8 cellular contexts compared by ENCODE assay signal in the genomic region with DNA sequence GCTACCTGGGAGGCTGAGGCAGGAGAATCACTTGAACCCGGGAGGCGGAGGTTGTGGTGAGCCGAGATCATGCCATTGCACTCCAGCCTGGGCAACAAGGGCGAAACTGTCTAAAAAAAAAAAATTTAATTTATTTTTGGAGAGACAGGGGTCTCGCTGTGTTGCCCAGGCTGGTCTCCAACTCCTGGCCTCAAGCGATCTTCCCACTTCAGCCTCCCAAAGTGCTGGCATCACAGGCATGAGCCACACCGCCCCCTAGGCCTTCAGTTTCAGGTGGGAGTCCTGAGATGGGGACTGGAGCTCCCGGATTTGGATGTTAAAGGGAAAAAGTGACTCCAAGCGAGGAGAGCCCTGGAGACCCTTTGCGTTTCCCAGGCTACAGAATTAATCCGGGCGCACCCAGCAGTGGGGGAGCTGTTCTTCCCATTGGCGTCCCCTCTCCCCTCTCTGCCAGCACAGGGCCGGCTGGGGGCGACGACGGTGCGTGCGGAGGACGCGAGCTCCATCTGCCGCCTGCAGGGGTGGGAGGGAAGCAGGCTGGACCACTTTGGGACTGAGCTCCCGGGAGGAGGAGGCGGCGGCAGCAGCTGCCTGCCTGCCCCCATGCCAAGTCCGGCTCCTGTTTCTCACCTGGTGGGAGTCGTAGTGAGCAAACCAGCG. TPM values are rescaled to one million over a fixed set of nuclear protein-coding genes. Genes with fewer than 3 reads are reported as not detected.
DNase-seq lines count a peak whose midpoint lies in the region; ATAC-seq, FAIRE-seq and TF ChIP-seq lines count a peak whose summit lies in the region.
"Had no signal": no experiment of that assay in that cellular context is flagged by ENCODE, and none has a peak within 500 bp of the region (broad histone marks: within the 10 kb centered on the region; RNA-seq: fewer than 3 reads in every experiment).

No MANE protein-coding gene starts in this region.

- TF ChIP-seq POLR2A in HepG2 (IDR thresholded peaks at IDR 0.05; ENCODE audit: insufficient read depth in 1 of 2, low read depth in 2 of 2, low read length in 2 of 2) = no peak

- no peak for TF ChIP-seq RAD21 in HepG2 (CRISPR knock-in tag; IDR thresholded peaks at IDR 0.05)

- H3K27ac Mint-ChIP-seq in astrocyte (ENCODE audit: unreplicated experiment) = no peak overlapping the region

- H3K4me3 ChIP-seq in H7 (ENCODE audit: insufficient read depth, low read depth, low read length) (no peak overlapping the region), astrocyte (ENCODE audit: insufficient read depth, low read depth, low read length) (no peak overlapping the region), HepG2 (replicated peaks in 1 of 3; ENCODE audit: insufficient read depth in 1 of 3, low read depth in 2 of 3, low read length in 3 of 3) (no peak overlapping the region)

- H3K4me1 Mint-ChIP-seq in astrocyte (ENCODE audit: low read depth, unreplicated experiment) = peaks cover 3% of the 10 kb centered on the region

- no peak overlapping the region for H3K9ac ChIP-seq in astrocyte (ENCODE audit: low read length)
- no peak overlapping the region for H3K9ac ChIP-seq in HepG2 (ENCODE audit: insufficient read depth, low read depth, low read length)

- H3K27me3 Mint-ChIP-seq in astrocyte (ENCODE audit: low read depth, unreplicated experiment) = peaks cover 6% of the 10 kb centered on the region

- peak; percentile 58 for DNase-seq in COR-L47 (lab: John Stamatoyannopoulos, UW)
- peak; percentile 94 for DNase-seq in H7
- no peak for DNase-seq in astrocyte (ENCODE audit: low read depth)
- DNase-seq in HepG2 (ENCODE audit: low spot score) = no peak
- DNase-seq in NCI-H446 treated with DMSO at 0.1 percent for 48 hours (lab: John Stamatoyannopoulos, UW) = no peak
- DNase-seq in cerebellar cortex (ENCODE audit: low spot score) = no peak
- no peak for DNase-seq in T-helper 2 cell
- DNase-seq: left cardiac atrium had no signal

- no peaks in the 10 kb centered on the region for H4K20me1 ChIP-seq in astrocyte (ENCODE audit: insufficient read depth, low read length)
- no peaks in the 10 kb centered on the region for H4K20me1 ChIP-seq in HepG2 (ENCODE audit: insufficient read depth, low read length)

- POLR2A ChIA-PET in HepG2 (lab: Yijun Ruan, JAX) = no interaction called here

- in situ Hi-C loops in HepG2 (cut with HindIII; ENCODE audit: extremely low pct_ligation_motif_present, low pct_unique_long_range_greater_than_20kb) = no loop called here

- H3K27me3 ChIP-seq in H7 (ENCODE audit: control insufficient read depth, insufficient read depth, low read length) (no peaks in the 10 kb centered on the region), astrocyte (ENCODE audit: insufficient read depth, low read length) (no peaks in the 10 kb centered on the region), HepG2 (ENCODE audit: control insufficient read depth in 1 of 2, insufficient read depth in 2 of 2, low read length in 2 of 2) (peaks cover 0 to 7% of the 10 kb centered on the region in 2 experiments; a peak in 4 of 5 replicates)

- H3K4me2 ChIP-seq in astrocyte (ENCODE audit: low read length) (peak overlapping the region; percentile 53), HepG2 (ENCODE audit: low read depth, low read length) (no peak overlapping the region)

- FAIRE-seq in astrocyte (lab: Jason Lieb, UNC) = no peak
- FAIRE-seq in HepG2 (lab: Jason Lieb, UNC) = no peak

- BruUV-seq in HepG2 (replicated peaks; lab: Mats Ljungman, UMichigan) = no TSS peak

- no peak overlapping the region for H3K4me3 Mint-ChIP-seq in astrocyte (ENCODE audit: unreplicated experiment)

- H3K4me1 ChIP-seq in astrocyte (ENCODE audit: insufficient read depth, low read length) = peaks cover 12% of the 10 kb centered on the region
- H3K4me1 ChIP-seq in HepG2 (ENCODE audit: insufficient read depth, low read length) = peaks cover 50% of the 10 kb centered on the region

- H3K27ac ChIP-seq in astrocyte (ENCODE audit: low read depth, low read length) (no peak overlapping the region), HepG2 (ENCODE audit: extremely low read length, insufficient read depth, low read length) (no peak overlapping the region)

- no peaks in the 10 kb centered on the region for H3K36me3 ChIP-seq in H7 (replicated peaks; ENCODE audit: control insufficient read depth, insufficient read depth, low read length)
- H3K36me3 ChIP-seq in astrocyte (ENCODE audit: insufficient read depth, low read length) = no peaks in the 10 kb centered on the region
- H3K36me3 ChIP-seq in HepG2 (replicated peaks in 1 of 2; ENCODE audit: control insufficient read depth in 1 of 2, insufficient read depth in 2 of 2, low read length in 2 of 2) = no peaks in the 10 kb centered on the region

- intact Hi-C loops in HepG2 (cut with micrococcal nuclease; ENCODE audit: unreplicated experiment) = no loop called here

- H3K79me2 ChIP-seq in astrocyte (ENCODE audit: insufficient read depth, low read length) = no peaks in the 10 kb centered on the region
- no peaks in the 10 kb centered on the region for H3K79me2 ChIP-seq in HepG2 (ENCODE audit: insufficient read depth, low read length)

- 76% methylated on average over 22 of the region's 28 CpGs for WGBS in HepG2 (ENCODE audit: low lambda C conversion rate)

- TF ChIP-seq EP300 in HepG2 (IDR thresholded peaks at IDR 0.05; ENCODE audit: low read depth in 2 of 2, low read length in 2 of 2) = no peak
- TF ChIP-seq EP300 in HepG2 (CRISPR knock-in tag; IDR thresholded peaks at IDR 0.05; ENCODE audit: borderline replicate concordance) = no peak

- no peaks in the 10 kb centered on the region for H3K36me3 Mint-ChIP-seq in astrocyte (ENCODE audit: low read depth, unreplicated experiment)

- TF ChIP-seq CTCF in astrocyte (IDR thresholded peaks at IDR 0.05; ENCODE audit: insufficient read depth, low read depth, low read length) = no peak
- TF ChIP-seq CTCF in HepG2 (CRISPR knock-in tag; IDR thresholded peaks at IDR 0.05) = 0 out of 2 replicates have a peak, but pooled peaks have one; percentile 36

- CTCF ChIA-PET in HepG2 (lab: Yijun Ruan, JAX; ENCODE audit: low intra/inter-chr PET ratio, low total read pairs) = no interaction called here

- H3K9me3 ChIP-seq in astrocyte (ENCODE audit: insufficient read depth, low read depth, low read length) (peaks cover 7% of the 10 kb centered on the region), HepG2 (ENCODE audit: low read length) (peaks cover 12% of the 10 kb centered on the region)

- peaks cover 5% of the 10 kb centered on the region for H3K9me3 Mint-ChIP-seq in astrocyte (ENCODE audit: unreplicated experiment)

- H2AFZ ChIP-seq in astrocyte (ENCODE audit: low read depth, low read length) = peak overlapping the region; percentile 51
- no peak overlapping the region for H2AFZ ChIP-seq in HepG2 (ENCODE audit: low read length)

- no peak for ATAC-seq in HepG2

TF ChIP-seq in HepG2, 621 proteins besides CTCF, POLR2A, EP300 and RAD21 (continues in another document):
- TF ChIP-seq ZBTB38 (CRISPR knock-in tag; IDR thresholded peaks at IDR 0.05) (0 out of 2 replicates have a peak, but pooled peaks have one; percentile 35), ZFYVE20 (CRISPR knock-in tag; IDR thresholded peaks at IDR 0.05; ENCODE audit: borderline replicate concordance, low read depth) (no peak), ZBTB14 (CRISPR knock-in tag; IDR thresholded peaks at IDR 0.05) (no peak), SETDB1 (CRISPR knock-in tag; IDR thresholded peaks at IDR 0.05; ENCODE audit: borderline replicate concordance) (no peak)

RNA-seq across cellular contexts. Expression of gene USP7, which starts 49.3 kb away (rescaled TPM):
- 63.6 and 80.7 TPM in 2 replicates for total RNA-seq in H7 (2014; rRNA removed; shearing (Covaris generic))
- total RNA-seq in astrocyte = 93.6 and 96.9 TPM in 2 replicates
- 173 and 177 TPM in 2 replicates for total RNA-seq in HepG2 (2016; rRNA removed; fragmentation: Illumina TruSeq; extraction: Trizol)
- 42.2 and 47.1 TPM in 2 replicates for total RNA-seq in HepG2 (2016; cell fraction: cytosol; rRNA removed; fragmentation: Illumina TruSeq; extraction: Trizol; ENCODE audit: low read depth)
- total RNA-seq in HepG2 (2016; cell fraction: insoluble cytoplasmic fraction; rRNA removed; fragmentation: Illumina TruSeq; extraction: Trizol) = 166 and 185 TPM in 2 replicates
- 53.5 and 58.7 TPM in 2 replicates for total RNA-seq in HepG2 (2016; cell fraction: membrane; rRNA removed; fragmentation: Illumina TruSeq; extraction: Trizol)
- 231 and 239 TPM in 2 replicates for total RNA-seq in HepG2 (2016; cell fraction: nucleus; rRNA removed; fragmentation: Illumina TruSeq; extraction: Trizol)
- polyA plus RNA-seq in HepG2 (2011; rRNA removed) = 52.5 and 58.4 TPM in 2 replicates
- 16.6 and 26.6 TPM in 2 replicates for polyA plus RNA-seq in HepG2 (2011; cell fraction: cytosol; rRNA removed)
- 77.7 and 102 TPM in 2 replicates for polyA plus RNA-seq in HepG2 (2011; cell fraction: nucleus; rRNA removed)
- 151 and 152 TPM in 2 replicates for polyA plus RNA-seq in HepG2 (2012)
- 5.3 and 6.8 TPM in 2 replicates for polyA plus RNA-seq in HepG2 (2016; cell fraction: cytosol; fragmentation: Illumina TruSeq; extraction: Trizol; ENCODE audit: low read depth)
- 200 and 216 TPM in 2 replicates for polyA plus RNA-seq in HepG2 (2016; cell fraction: insoluble cytoplasmic fraction; fragmentation: Illumina TruSeq; extraction: Trizol; ENCODE audit: low read depth)
- polyA plus RNA-seq in HepG2 (2016; cell fraction: membrane; fragmentation: Illumina TruSeq; extraction: Trizol; ENCODE audit: low read depth) = 18.6 and 26.0 TPM in 2 replicates
- polyA plus RNA-seq in HepG2 (2016; cell fraction: nucleus; fragmentation: Illumina TruSeq; extraction: Trizol; ENCODE audit: insufficient read depth, low read depth) = 243 and 249 TPM in 2 replicates
- polyA minus RNA-seq in HepG2 (2011; rRNA and poly(A)+ RNA removed; ENCODE audit: low replicate concordance) = 135 and 250 TPM in 2 replicates
- polyA minus RNA-seq in HepG2 (2011; cell fraction: cytosol; rRNA and poly(A)+ RNA removed) = 49.2 and 87.1 TPM in 2 replicates
- polyA minus RNA-seq in HepG2 (2011; cell fraction: nucleus; rRNA and poly(A)+ RNA removed) = 329 and 403 TPM in 2 replicates

Comparison
In these comparisons a context has a peak if more than half of its experiments do, and no peak if none do; other contexts are left out.
1. DNase-seq: peak in COR-L47 (single experiment) and H7 (single experiment); none in astrocyte (single experiment), HepG2 (single experiment), NCI-H446 treated with DMSO at 0.1 percent for 48 hours (single experiment), cerebellar cortex (single experiment) and T-helper 2 cell (0 of 5).